22 cellular contexts compared by ENCODE assay signal in genomic region chr4:155722816-155723499, GRCh38. TPM values are rescaled to one million over a fixed set of nuclear protein-coding genes. Genes with fewer than 3 reads are reported as not detected.
DNase-seq lines count a peak whose midpoint lies in the region; ATAC-seq, FAIRE-seq and TF ChIP-seq lines count a peak whose summit lies in the region.
"Had no signal": no experiment of that assay in that cellular context is flagged by ENCODE, and none has a peak within 500 bp of the region (broad histone marks: within the 10 kb centered on the region; RNA-seq: fewer than 3 reads in every experiment).

No MANE protein-coding gene starts in this region.

- H3K27me3 Mint-ChIP-seq in activated CD4-positive, alpha-beta T cell treated with anti-CD3 and anti-CD28 coated beads for 36 hours = peaks cover 4% of the 10 kb centered on the region
- H3K27me3 Mint-ChIP-seq: brain; stimulated activated memory B cell treated with anti-CD40 and anti-IgM and Interleukin-4, amounts not matched to agents 10 μg/mL and 1 μg/mL and 100 μg/mL, for 72 hours had no signal

- intact Hi-C loops in activated CD4-positive, alpha-beta T cell treated with anti-CD3 and anti-CD28 coated beads for 36 hours (cut with DNase I, micrococcal nuclease) = no loop called here
- intact Hi-C loops in dorsolateral prefrontal cortex (cut with DNase I) = no loop called here

- H3K4me3 Mint-ChIP-seq in activated CD4-positive, alpha-beta T cell treated with anti-CD3 and anti-CD28 coated beads for 36 hours = no peak overlapping the region
- H3K4me3 Mint-ChIP-seq: brain; CD4-positive, alpha-beta memory T cell; stimulated activated memory B cell treated with anti-CD40 and anti-IgM and Interleukin-4, amounts not matched to agents 10 μg/mL and 1 μg/mL and 100 μg/mL, for 72 hours had no signal

- no peak for ATAC-seq in activated CD4-positive, alpha-beta T cell treated with anti-CD3 and anti-CD28 coated beads for 36 hours
- ATAC-seq in HG03025 (IDR thresholded peaks at IDR 0.05; ENCODE audit: low FRiP score, unreplicated experiment) = no peak
- ATAC-seq: left lobe of liver; stimulated activated memory B cell treated with anti-CD40 and anti-IgM and Interleukin-4, amounts not matched to agents 10 μg/mL and 1 μg/mL and 100 μg/mL, for 72 hours had no signal

- CTCF ChIA-PET in activated CD4-positive, alpha-beta T cell treated with anti-CD3 and anti-CD28 coated beads for 36 hours (lab: Charles Lee) = interaction anchor here (0.8 kb wide), 1 partner anchor 63 kb away, joined by 3 read pairs; no protein-coding TSS in a partner anchor

- no peaks in the 10 kb centered on the region for H3K36me3 Mint-ChIP-seq in activated CD4-positive, alpha-beta T cell treated with anti-CD3 and anti-CD28 coated beads for 36 hours (ENCODE audit: low read depth)
- H3K36me3 Mint-ChIP-seq: CD4-positive, alpha-beta memory T cell; stimulated activated memory B cell treated with anti-CD40 and anti-IgM and Interleukin-4, amounts not matched to agents 10 μg/mL and 1 μg/mL and 100 μg/mL, for 72 hours had no signal

- H3K4me3 ChIP-seq in foreskin fibroblast (ENCODE audit: low read depth in 1 of 2, low read length in 2 of 2) (no peak overlapping the region), dorsolateral prefrontal cortex (no peak overlapping the region)
- H3K4me3 ChIP-seq: esophagus muscularis mucosa had no signal

- H3K4me1 Mint-ChIP-seq in activated CD4-positive, alpha-beta T cell treated with anti-CD3 and anti-CD28 coated beads for 36 hours = no peaks in the 10 kb centered on the region
- H3K4me1 Mint-ChIP-seq: brain; CD4-positive, alpha-beta memory T cell; stimulated activated memory B cell treated with anti-CD40 and anti-IgM and Interleukin-4, amounts not matched to agents 10 μg/mL and 1 μg/mL and 100 μg/mL, for 72 hours had no signal

- POLR2A ChIA-PET in activated CD4-positive, alpha-beta T cell treated with anti-CD3 and anti-CD28 coated beads for 36 hours (lab: Charles Lee) = no interaction called here

- FAIRE-seq in RCC 7860 (lab: Jason Lieb, UNC) = peak; percentile 62

- no peak overlapping the region for H3K27ac Mint-ChIP-seq in activated CD4-positive, alpha-beta T cell treated with anti-CD3 and anti-CD28 coated beads for 36 hours
- H3K27ac Mint-ChIP-seq: brain; CD4-positive, alpha-beta memory T cell; stimulated activated memory B cell treated with anti-CD40 and anti-IgM and Interleukin-4, amounts not matched to agents 10 μg/mL and 1 μg/mL and 100 μg/mL, for 72 hours had no signal

- no peaks in the 10 kb centered on the region for H3K27me3 ChIP-seq in dorsolateral prefrontal cortex
- H3K27me3 ChIP-seq: esophagus muscularis mucosa had no signal

- DNase-seq in activated CD4-positive, alpha-beta T cell treated with anti-CD3 and anti-CD28 coated beads for 36 hours = peak; percentile 5
- no peak for DNase-seq in activated CD4-positive, alpha-beta T cell treated with anti-CD3 and anti-CD28 coated beads, Interleukin-2, amount 50 U/mL, for 4 hours
- DNase-seq in RCC 7860 (ENCODE audit: low spot score) = peak; percentile 37
- peak; percentile 64 to 90 for DNase-seq in foreskin fibroblast
- DNase-seq in stromal cell of bone marrow (ENCODE audit: low read depth) = peak; percentile 91
- no peak for DNase-seq in dorsolateral prefrontal cortex
- DNase-seq in NCI-H526 treated with DMSO at 0.1 percent for 48 hours (lab: John Stamatoyannopoulos, UW) = no peak
- DNase-seq: 8988T; activated CD8-positive, alpha-beta memory T cell treated with anti-CD3 and anti-CD28 coated beads, Interleukin-2, amount 50 U/mL, for 48 hours; activated naive CD4-positive, alpha-beta T cell; CD4-positive, alpha-beta memory T cell; dermis blood vessel endothelial cell; Kasumi-1; NCI-H1417 treated with DMSO at 0.1 percent for 48 hours; posterior cingulate gyrus; T-helper 1 cell; trophoblast cell had no signal

- no peaks in the 10 kb centered on the region for H3K9me3 Mint-ChIP-seq in activated CD4-positive, alpha-beta T cell treated with anti-CD3 and anti-CD28 coated beads for 36 hours (ENCODE audit: low read depth)
- H3K9me3 Mint-ChIP-seq: brain had no signal

- TF ChIP-seq CTCF in foreskin fibroblast (IDR thresholded peaks at IDR 0.05; ENCODE audit: low read depth, low read length) (no peak), dorsolateral prefrontal cortex (IDR thresholded peaks at IDR 0.05 in 54 of 56, conservative IDR thresholded peaks at IDR 0.05 in 2 of 56; ENCODE audit: low read depth in 1 of 56, partially characterized antibody in 56 of 56) (no peak)

- no peak overlapping the region for H3K27ac ChIP-seq in dorsolateral prefrontal cortex
- H3K27ac ChIP-seq: esophagus muscularis mucosa had no signal

RNA-seq across cellular contexts. Expression of gene GUCY1B1, which starts 35.9 kb away (rescaled TPM):
- under 1 TPM; 0.37 to 0.63 TPM for total RNA-seq in activated CD4-positive, alpha-beta T cell treated with anti-CD3 and anti-CD28 coated beads for 36 hours
- total RNA-seq in dorsolateral prefrontal cortex = 100 to 1,000 TPM in 56 of 120 experiments, 10 to 100 TPM in 64; 31.4 to 153 (median 98.2) TPM
- total RNA-seq: CD4-positive, alpha-beta memory T cell had no signal

RNA-seq across cellular contexts. Expression of gene GUCY1A1, which starts 56.3 kb away (rescaled TPM):
- total RNA-seq in activated CD4-positive, alpha-beta T cell treated with anti-CD3 and anti-CD28 coated beads for 36 hours = not detected
- total RNA-seq in dorsolateral prefrontal cortex = 10 to 100 TPM; 26.3 to 69.2 (median 43.1) TPM
- total RNA-seq: CD4-positive, alpha-beta memory T cell had no signal

Comparison
In these comparisons a context has a peak if more than half of its experiments do, and no peak if none do; other contexts are left out.
1. DNase-seq: peak in activated CD4-positive, alpha-beta T cell treated with anti-CD3 and anti-CD28 coated beads for 36 hours (single experiment), RCC 7860 (single experiment), foreskin fibroblast (2 of 2) and stromal cell of bone marrow (single experiment); none in activated CD4-positive, alpha-beta T cell treated with anti-CD3 and anti-CD28 coated beads, Interleukin-2, amount 50 U/mL, for 4 hours (0 of 2), dorsolateral prefrontal cortex (0 of 10) and NCI-H526 treated with DMSO at 0.1 percent for 48 hours (single experiment).
2. RNA of gene GUCY1B1, which starts 35.9 kb away (total RNA-seq): 31.4 to 153 TPM in dorsolateral prefrontal cortex; 0.37 to 0.63 TPM in activated CD4-positive, alpha-beta T cell treated with anti-CD3 and anti-CD28 coated beads for 36 hours; every median in the first group is over 10 times any median in the second.
3. RNA of gene GUCY1A1, which starts 56.3 kb away (total RNA-seq): 26.3 to 69.2 TPM in dorsolateral prefrontal cortex; not detected in activated CD4-positive, alpha-beta T cell treated with anti-CD3 and anti-CD28 coated beads for 36 hours; every median in the first group is over 10 times any median in the second.